ENCODE assay signal across 13 cellular contexts in the genomic region with DNA sequence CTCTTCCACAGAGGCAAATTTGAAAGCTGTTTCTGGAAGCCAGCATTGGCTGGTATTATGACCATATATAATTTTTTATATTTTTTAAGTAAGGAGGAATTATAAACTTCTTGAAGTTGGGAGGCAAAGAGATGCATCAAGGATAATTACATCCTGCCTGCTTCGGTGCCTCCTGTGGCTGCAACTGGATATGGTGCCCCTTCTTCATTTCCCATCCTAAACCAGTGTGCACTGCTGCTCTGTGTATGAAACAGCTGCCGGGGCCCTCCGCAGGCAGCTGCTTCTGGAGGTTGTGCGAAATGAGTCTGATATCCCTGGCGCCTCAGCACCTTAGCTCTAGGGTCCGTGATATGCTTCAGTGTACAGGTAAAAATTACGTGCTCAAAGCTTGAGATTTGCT.
DNase-seq lines count a peak whose midpoint lies in the region; ATAC-seq, FAIRE-seq and TF ChIP-seq lines count a peak whose summit lies in the region.
"Had no signal": no experiment of that assay in that cellular context is flagged by ENCODE, and none has a peak within 500 bp of the region (broad histone marks: within the 10 kb centered on the region; RNA-seq: fewer than 3 reads in every experiment).

No MANE protein-coding gene starts in this region.

- no peaks in the 10 kb centered on the region for H3K79me2 ChIP-seq in DND-41 (ENCODE audit: insufficient read depth, low read length)
- no peaks in the 10 kb centered on the region for H3K79me2 ChIP-seq in MM.1S (ENCODE audit: low read length)

- H3K9me3 ChIP-seq in DND-41 (ENCODE audit: insufficient read depth, low read length, severe bottlenecking) (no peaks in the 10 kb centered on the region), small intestine (ENCODE audit: control insufficient read depth, low read depth) (no peaks in the 10 kb centered on the region), MM.1S (replicated peaks; ENCODE audit: insufficient read depth, low read length) (no peaks in the 10 kb centered on the region)
- H3K9me3 ChIP-seq: left ventricle myocardium inferior, ovary had no signal

- no peaks in the 10 kb centered on the region for H3K9me3 Mint-ChIP-seq in nephron
- H3K9me3 Mint-ChIP-seq: stimulated activated naive B cell treated with anti-CD40 and anti-IgM and Interleukin-4, amounts not matched to agents 10 μg/mL and 1 μg/mL and 100 μg/mL, for 72 hours had no signal

- in situ Hi-C loops in brain microvascular endothelial cell (cut with HindIII; ENCODE audit: low pct_ligation_motif_present, low sequenced_read_pairs), result no loop called here

- H3K36me3 ChIP-seq in DND-41 (ENCODE audit: insufficient read depth, low read length), result no peaks in the 10 kb centered on the region
- no peaks in the 10 kb centered on the region for H3K36me3 ChIP-seq in brain microvascular endothelial cell (replicated peaks)
- H3K36me3 ChIP-seq in small intestine (ENCODE audit: control insufficient read depth in 2 of 2, insufficient read depth in 2 of 2, low read length in 2 of 2), result no peaks in the 10 kb centered on the region
- H3K36me3 ChIP-seq in MM.1S (replicated peaks; ENCODE audit: insufficient read depth, low read length), result no peaks in the 10 kb centered on the region
- H3K36me3 ChIP-seq: left ventricle myocardium inferior, ovary had no signal

- peaks cover 5% of the 10 kb centered on the region for H3K27me3 ChIP-seq in DND-41 (ENCODE audit: insufficient read depth, low read length, poor library complexity)
- H3K27me3 ChIP-seq in brain microvascular endothelial cell (replicated peaks), result no peaks in the 10 kb centered on the region
- no peaks in the 10 kb centered on the region for H3K27me3 ChIP-seq in small intestine (ENCODE audit: control insufficient read depth in 2 of 2, insufficient read depth in 2 of 2, low read length in 2 of 2)
- no peaks in the 10 kb centered on the region for H3K27me3 ChIP-seq in MM.1S (replicated peaks; ENCODE audit: insufficient read depth, low read length)
- H3K27me3 ChIP-seq: ovary had no signal

- no peaks in the 10 kb centered on the region for H3K27me3 Mint-ChIP-seq in nephron (ENCODE audit: low read depth)

- H2AFZ ChIP-seq in DND-41 (ENCODE audit: low read depth, low read length), result no peak overlapping the region
- H2AFZ ChIP-seq in MM.1S (ENCODE audit: low read length), result no peak overlapping the region

- H3K27ac ChIP-seq in DND-41 (ENCODE audit: low read length) (no peak overlapping the region), brain microvascular endothelial cell (no peak overlapping the region), small intestine (ENCODE audit: low read depth in 1 of 2, low read length in 1 of 2) (no peak overlapping the region), MM.1S (ENCODE audit: low read length) (no peak overlapping the region)
- H3K27ac ChIP-seq: left ventricle myocardium inferior, ovary had no signal

- peaks cover 42% of the 10 kb centered on the region for H3K4me1 Mint-ChIP-seq in nephron
- H3K4me1 Mint-ChIP-seq: stimulated activated naive B cell treated with anti-CD40 and anti-IgM and Interleukin-4, amounts not matched to agents 10 μg/mL and 1 μg/mL and 100 μg/mL, for 72 hours had no signal

- H3K4me1 ChIP-seq in DND-41 (ENCODE audit: insufficient read depth, low read length) (no peaks in the 10 kb centered on the region), small intestine (ENCODE audit: control insufficient read depth in 2 of 2, insufficient read depth in 1 of 2, low read depth in 1 of 2, low read length in 1 of 2) (no peaks in the 10 kb centered on the region), MM.1S (ENCODE audit: low read length) (no peaks in the 10 kb centered on the region)
- H3K4me1 ChIP-seq: left ventricle myocardium inferior had no signal

- FAIRE-seq in small intestine (lab: Jason Lieb, UNC), result no peak

- H3K27ac Mint-ChIP-seq in nephron, result peak overlapping the region; percentile 48 to 79 (median 48)
- H3K27ac Mint-ChIP-seq: stimulated activated naive B cell treated with anti-CD40 and anti-IgM and Interleukin-4, amounts not matched to agents 10 μg/mL and 1 μg/mL and 100 μg/mL, for 72 hours had no signal

- 87 to 88% (median 87%) methylated on average over 7 of the region's 7 CpGs for WGBS in small intestine, 3 donors

- H3K4me2 ChIP-seq in DND-41 (ENCODE audit: insufficient read depth, low read length) (no peak overlapping the region), MM.1S (ENCODE audit: low read depth, low read length) (no peak overlapping the region)

- no peak overlapping the region for H3K9ac ChIP-seq in DND-41 (ENCODE audit: low read depth, low read length)
- H3K9ac ChIP-seq in MM.1S (ENCODE audit: low read length), result no peak overlapping the region

- H3K4me3 ChIP-seq in DND-41 (ENCODE audit: low read depth in 1 of 2, low read length in 2 of 2), result no peak overlapping the region
- H3K4me3 ChIP-seq in brain microvascular endothelial cell (ENCODE audit: low read depth, low read length), result no peak overlapping the region
- H3K4me3 ChIP-seq in small intestine (ENCODE audit: low read depth in 1 of 2, low read length in 2 of 2), result no peak overlapping the region
- H3K4me3 ChIP-seq in MM.1S (ENCODE audit: low read length), result no peak overlapping the region
- H3K4me3 ChIP-seq: left ventricle myocardium inferior, ovary had no signal

- no peaks in the 10 kb centered on the region for H3F3A ChIP-seq in MM.1S (ENCODE audit: insufficient read depth, low read length)

- TF ChIP-seq CTCF in DND-41 (IDR thresholded peaks at IDR 0.05; ENCODE audit: borderline replicate concordance, extremely low read depth, low read length, poor library complexity, severe bottlenecking) (peak; percentile 30), brain microvascular endothelial cell (IDR thresholded peaks at IDR 0.05; ENCODE audit: low read depth, low read length, missing control alignments) (peak; percentile 48), nephron (IDR thresholded peaks at IDR 0.05; ENCODE audit: unreplicated experiment in 3 of 3) (peak in 2 of 3 experiments; percentile 42 to 44), MM.1S (IDR thresholded peaks at IDR 0.05; ENCODE audit: low read length) (no peak)

- no peaks in the 10 kb centered on the region for H4K20me1 ChIP-seq in DND-41 (ENCODE audit: insufficient read depth, low read length)
- no peaks in the 10 kb centered on the region for H4K20me1 ChIP-seq in MM.1S (ENCODE audit: insufficient read depth, low read length)

- ATAC-seq in DND-41 (ENCODE audit: insufficient read depth, low read depth), result no peak
- ATAC-seq in HG02571 (IDR thresholded peaks at IDR 0.05; ENCODE audit: unreplicated experiment), result no peak
- ATAC-seq: stimulated activated naive B cell treated with anti-CD40 and anti-IgM and Interleukin-4, amounts not matched to agents 10 μg/mL and 1 μg/mL and 100 μg/mL, for 72 hours had no signal

- no peak overlapping the region for H3K4me3 Mint-ChIP-seq in nephron
- H3K4me3 Mint-ChIP-seq: stimulated activated naive B cell treated with anti-CD40 and anti-IgM and Interleukin-4, amounts not matched to agents 10 μg/mL and 1 μg/mL and 100 μg/mL, for 72 hours had no signal

- no peaks in the 10 kb centered on the region for H3K9me2 ChIP-seq in MM.1S (replicated peaks; ENCODE audit: insufficient read depth, low read length)

- DNase-seq in DND-41 (no peak), NAMALWA (ENCODE audit: low spot score) (peak; percentile 6), brain microvascular endothelial cell (no peak), small intestine (no peak), MM.1S (no peak), HPDE6-E6E7 (ENCODE audit: extremely low spot score) (no peak)
- DNase-seq: left ventricle myocardium inferior; NK-92 treated with Interleukin-12 subunit alpha and Interleukin-12 subunit beta, amount 100 ng/mL, for 24 hours; ovary; stimulated activated CD4-positive, alpha-beta T cell treated with anti-CD3 and anti-CD28 coated beads, Interleukin-1b, Interleukin-23, amount 100 ng/mL, for 48 hours; stimulated activated naive B cell treated with anti-CD40 and anti-IgM and Interleukin-4, amounts not matched to agents 10 μg/mL and 1 μg/mL and 100 μg/mL, for 72 hours had no signal

- no peaks in the 10 kb centered on the region for H3K36me3 Mint-ChIP-seq in nephron (ENCODE audit: low read depth)
- H3K36me3 Mint-ChIP-seq: stimulated activated naive B cell treated with anti-CD40 and anti-IgM and Interleukin-4, amounts not matched to agents 10 μg/mL and 1 μg/mL and 100 μg/mL, for 72 hours had no signal
